In the genomic region with DNA sequence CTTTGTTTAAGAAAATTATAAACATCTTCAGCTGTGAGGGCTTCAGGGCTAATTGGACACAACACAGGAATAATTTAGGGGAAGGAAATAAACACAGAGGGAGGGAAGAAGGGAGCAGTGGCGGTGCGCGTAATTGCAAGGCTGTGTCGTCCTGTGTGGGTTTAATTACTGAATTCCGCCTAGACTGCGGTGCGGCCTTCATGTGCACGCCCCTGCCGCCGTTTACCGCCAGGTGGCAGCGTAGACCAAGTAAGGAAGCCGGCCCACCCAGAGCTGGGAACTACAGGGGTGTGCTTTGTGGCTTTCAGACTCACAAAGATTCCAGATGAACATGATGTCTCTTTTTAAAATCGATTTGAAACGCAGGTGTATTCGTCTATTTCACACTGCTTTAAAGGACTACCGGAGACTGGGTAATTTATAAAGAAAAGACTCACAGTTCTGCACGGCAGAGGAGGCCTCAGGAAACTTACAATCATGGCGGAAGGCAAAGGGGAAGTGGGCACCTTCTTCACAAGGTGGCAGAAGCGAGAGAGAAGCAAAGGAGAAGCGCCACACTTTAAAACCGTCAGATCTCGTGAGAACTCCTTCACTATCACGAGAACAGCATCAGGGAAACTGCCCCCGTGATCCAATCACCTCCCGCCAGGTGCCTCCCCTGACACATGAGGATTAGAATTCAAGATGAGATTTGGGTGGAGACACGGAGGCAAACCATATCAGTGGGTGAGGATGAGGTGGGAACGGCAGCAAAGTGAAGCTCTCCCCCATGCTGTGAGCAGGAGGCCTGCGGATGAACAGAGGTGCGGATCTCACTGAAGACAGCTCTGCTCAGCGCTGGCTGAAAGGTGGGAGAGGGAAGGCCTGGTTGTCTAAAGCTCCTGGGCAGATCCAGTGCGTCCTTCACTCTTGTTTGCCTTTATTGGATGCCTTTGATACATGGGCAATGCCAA, we compare ENCODE assay signal across 8 cellular contexts.
A peak's percentile ranks its signal among the peaks of the same experiment; 100 is the strongest.
DNase-seq lines count a peak whose midpoint lies in the region; ATAC-seq, FAIRE-seq and TF ChIP-seq lines count a peak whose summit lies in the region.

No MANE protein-coding gene starts in this region.

- H3K4me1 Mint-ChIP-seq in activated B cell treated with CpG ODN at 0.5 μM for 24 hours = peaks cover 11% of the 10 kb centered on the region

- H3K36me3 ChIP-seq in breast epithelium (no peaks in the 10 kb centered on the region), kidney (ENCODE audit: control insufficient read depth in 1 of 2, insufficient read depth in 2 of 2, low read length in 2 of 2) (no peaks in the 10 kb centered on the region)

- TF ChIP-seq CTCF in activated B cell treated with CpG ODN at 0.5 μM for 24 hours (IDR thresholded peaks at IDR 0.05) (peak; percentile 37), breast epithelium (IDR thresholded peaks at IDR 0.05) (peak; percentile 54 to 78 (median 69)), kidney (IDR thresholded peaks at IDR 0.05; ENCODE audit: borderline replicate concordance, extremely low read depth, insufficient read depth) (peak; percentile 92)

- H3K4me3 ChIP-seq in breast epithelium (no peak overlapping the region), kidney (ENCODE audit: low read length in 2 of 2) (no peak overlapping the region)

- H3K9ac ChIP-seq in kidney (ENCODE audit: low read length in 2 of 2) = no peak overlapping the region

- H3K27ac Mint-ChIP-seq in activated B cell treated with CpG ODN at 0.5 μM for 24 hours = peak overlapping the region; percentile 80

- CTCF ChIA-PET in activated B cell treated with CpG ODN at 0.5 μM for 24 hours (lab: Charles Lee) = interaction anchor here (0.7 to 3.0 kb wide), 4 partner anchors 213 to 595 kb away, joined by 3 to 15 read pairs (median 6); no protein-coding TSS in a partner anchor

- no peak for TF ChIP-seq POLR2A in breast epithelium (IDR thresholded peaks at IDR 0.05)

- POLR2A ChIA-PET in activated B cell treated with CpG ODN at 0.5 μM for 24 hours (lab: Charles Lee) = no interaction called here

- H3K9me3 ChIP-seq in breast epithelium = peaks cover 4 to 10% of the 10 kb centered on the region in 2 donors
- H3K9me3 ChIP-seq in kidney (ENCODE audit: control insufficient read depth in 1 of 2, low read length in 2 of 2) = no peaks in the 10 kb centered on the region

- no peaks in the 10 kb centered on the region for H3K27me3 ChIP-seq in breast epithelium

- intact Hi-C loops in activated B cell treated with CpG ODN at 0.5 μM for 24 hours (cut with micrococcal nuclease) = loop anchor here (1.0 kb wide), 3 partner anchors 213 to 515 kb away; no protein-coding TSS in a partner anchor
- intact Hi-C loops in breast epithelium (cut with DNase I; ENCODE audit: low total_unique reads) = no loop called here
- intact Hi-C loops in kidney (cut with DNase I) = loop anchor here (5.0 kb wide), 1 partner anchor 217 kb away; no protein-coding TSS in a partner anchor

- H3K27me3 Mint-ChIP-seq in activated B cell treated with CpG ODN at 0.5 μM for 24 hours = peaks cover 3% of the 10 kb centered on the region

- peak; percentile 3 to 63 for DNase-seq in NCI-H446 (lab: John Stamatoyannopoulos, UW)
- no peak for DNase-seq in NCI-H446 treated with DMSO at 0.1 percent for 48 hours (lab: John Stamatoyannopoulos, UW)
- peak; percentile 39 for DNase-seq in NCI-H1694 (lab: John Stamatoyannopoulos, UW)
- DNase-seq in activated B cell treated with CpG ODN at 0.5 μM for 24 hours = peak; percentile 52
- peak; percentile 52 to 70 for DNase-seq in breast epithelium (ENCODE audit: low spot score in 2 of 2)
- DNase-seq in kidney = peak; percentile 87
- DNase-seq in stimulated activated CD4-positive, alpha-beta T cell treated with anti-CD3 and anti-CD28 coated beads, Interleukin-2, amount 100 ng/mL, for 24 hours = peak; percentile 76 to 84

- H3K27ac ChIP-seq in breast epithelium (no peak overlapping the region), kidney (ENCODE audit: low read depth in 2 of 2, low read length in 2 of 2) (no peak overlapping the region)

- peak overlapping the region; percentile 66 for H3K4me3 Mint-ChIP-seq in activated B cell treated with CpG ODN at 0.5 μM for 24 hours

- ATAC-seq in HG02678 (IDR thresholded peaks at IDR 0.05; ENCODE audit: unreplicated experiment) (peak; percentile 94), activated B cell treated with CpG ODN at 0.5 μM for 24 hours (ENCODE audit: low read depth) (peak; percentile 96)

- no peak for FAIRE-seq in kidney (lab: Jason Lieb, UNC)

- peaks cover 6% of the 10 kb centered on the region for H3K9me3 Mint-ChIP-seq in activated B cell treated with CpG ODN at 0.5 μM for 24 hours

- H3K4me1 ChIP-seq in breast epithelium (no peaks in the 10 kb centered on the region), kidney (ENCODE audit: control insufficient read depth in 1 of 2, insufficient read depth in 1 of 2, low read depth in 1 of 2, low read length in 2 of 2) (peaks cover 0 to 3% of the 10 kb centered on the region in 2 donors)

- H3K36me3 Mint-ChIP-seq in activated B cell treated with CpG ODN at 0.5 μM for 24 hours (ENCODE audit: low read depth) = no peaks in the 10 kb centered on the region

Comparison
In these comparisons a context has a peak if more than half of its experiments do, and no peak if none do; other contexts are left out.
1. CTCF ChIP-seq: peak in every context shown above with its lines; median percentile 92 in kidney; 69 in breast epithelium; 37 in activated B cell treated with CpG ODN at 0.5 μM for 24 hours.